ENCODE assay signal across 2 cellular contexts in genomic region chr10:5428133-5428532, GRCh38.
A peak's percentile ranks its signal among the peaks of the same experiment; 100 is the strongest.
TF ChIP-seq lines count a peak whose summit lies in the region.

No MANE protein-coding gene starts in this region.

TF ChIP-seq in HEK293, 187 proteins besides CTCF, POLR2A, EP300 and RAD21 (continued from another document):
- TF ChIP-seq ZNF561 (tag by site-specific recombination; IDR thresholded peaks at IDR 0.05; ENCODE audit: borderline replicate concordance) (no peak), ZNF114 (tag by site-specific recombination; IDR thresholded peaks at IDR 0.05) (no peak), PRDM4 (tag by site-specific recombination; IDR thresholded peaks at IDR 0.05) (no peak), PRDM6 (tag by site-specific recombination; IDR thresholded peaks at IDR 0.05) (0 out of 2 replicates have a peak, but pooled peaks have one; percentile 33), ZNF121 (tag by site-specific recombination; IDR thresholded peaks at IDR 0.05) (no peak), ZNF513 (tag by site-specific recombination; IDR thresholded peaks at IDR 0.05) (no peak)

TF ChIP-seq in WTC11, 78 proteins besides CTCF, POLR2A, EP300 and RAD21 (continued from another document):
- no peak for TF ChIP-seq IRF2 (CRISPR knock-in tag; IDR thresholded peaks at IDR 0.05; ENCODE audit: borderline replicate concordance, low read depth)
- no peak for TF ChIP-seq ZMAT4 (CRISPR knock-in tag; IDR thresholded peaks at IDR 0.05)
